ENCODE assay signal across 11 cellular contexts in genomic region chr3:56782215-56782614, GRCh38. TPM values are rescaled to one million over a fixed set of nuclear protein-coding genes. Genes with fewer than 3 reads are reported as not detected.
DNase-seq lines count a peak whose midpoint lies in the region; ATAC-seq, FAIRE-seq and TF ChIP-seq lines count a peak whose summit lies in the region.
"Had no signal": no experiment of that assay in that cellular context is flagged by ENCODE, and none has a peak within 500 bp of the region (broad histone marks: within the 10 kb centered on the region; RNA-seq: fewer than 3 reads in every experiment).

No MANE protein-coding gene starts in this region.

- H3K79me2 ChIP-seq in GM12878 (ENCODE audit: control insufficient read depth, insufficient read depth, low read length), result peaks cover 54% of the 10 kb centered on the region

- peak overlapping the region; percentile 95 for H3K27ac Mint-ChIP-seq in stimulated activated naive CD8-positive, alpha-beta T cell treated with anti-CD3 and anti-CD28 coated beads, Interleukin-15, Interleukin-2, amounts not matched to agents 100 ng/mL and 50 ng/mL, for 24 hours
- peak overlapping the region; percentile 85 to 98 (median 96) for H3K27ac Mint-ChIP-seq in naive thymus-derived CD4-positive, alpha-beta T cell

- in situ Hi-C loops in GM12878 (cut with MboI), result no loop called here

- no peak for DNase-seq in stimulated activated naive CD8-positive, alpha-beta T cell treated with anti-CD3 and anti-CD28 coated beads, Interleukin-15, Interleukin-2, amounts not matched to agents 100 U/mL and 50 U/mL, for 24 hours
- DNase-seq in GM12878 (ENCODE audit: low read depth, low spot score) (no peak), SW480 (ENCODE audit: low spot score) (no peak), SK-N-DZ (ENCODE audit: low spot score) (no peak), NCI-H1105 (lab: John Stamatoyannopoulos, UW) (no peak), medulla oblongata (ENCODE audit: extremely low spot score) (no peak)
- no peak for DNase-seq in naive thymus-derived CD4-positive, alpha-beta T cell
- DNase-seq: NCI-H1048, NCI-H748 treated with DMSO at 0.1 percent for 48 hours had no signal

- no peak for TF ChIP-seq CTCF in GM12878 (IDR thresholded peaks at IDR 0.05 in 2 of 3, conservative IDR thresholded peaks at IDR 0.05 in 1 of 3; ENCODE audit: control insufficient read depth in 2 of 3, extremely low read depth in 1 of 3, insufficient read depth in 1 of 3, low read depth in 3 of 3, low read length in 3 of 3)

- H2AFZ ChIP-seq in GM12878 (ENCODE audit: control insufficient read depth, low read depth, low read length), result no peak overlapping the region

- SMC1A ChIA-PET in GM12878 (lab: Charles Lee; ENCODE audit: uncharacterized antibody, unreplicated experiment), result interaction anchor here (1.1 to 15.2 kb wide), 11 partner anchors 8 to 57 kb away, joined by 3 to 383 read pairs (median 13); partner anchors contain the start of gene ARHGEF3

- no peak overlapping the region for H3K4me3 ChIP-seq in GM12878
- peak overlapping the region; percentile 31 for H3K4me3 ChIP-seq in naive thymus-derived CD4-positive, alpha-beta T cell (ENCODE audit: low read length)
- H3K4me3 ChIP-seq: SK-N-MC had no signal

- H3K9ac ChIP-seq in GM12878 (ENCODE audit: control insufficient read depth, insufficient read depth, low read length), result no peak overlapping the region

- CTCF ChIA-PET in GM12878 (lab: Yijun Ruan, JAX), result interaction anchor here (0.6 to 9.8 kb wide), 9 partner anchors 10 to 87 kb away, joined by 3 to 160 read pairs (median 4); partner anchors contain the start of gene ARHGEF3
- CTCF ChIA-PET in naive thymus-derived CD4-positive, alpha-beta T cell (lab: Charles Lee), result interaction anchor here (0.6 to 14.8 kb wide), 3 partner anchors 18 to 80 kb away, joined by 3 to 176 read pairs (median 7); partner anchors contain the start of gene ARHGEF3

- H3K4me1 ChIP-seq in GM12878 (ENCODE audit: control insufficient read depth, insufficient read depth, low read length), result peaks cover 63% of the 10 kb centered on the region
- peaks cover 95% of the 10 kb centered on the region in 2 donors for H3K4me1 ChIP-seq in naive thymus-derived CD4-positive, alpha-beta T cell (ENCODE audit: control insufficient read depth in 2 of 2, insufficient read depth in 2 of 2, low read length in 2 of 2)

- peak overlapping the region; percentile 94 for H3K27ac ChIP-seq in GM12878 (ENCODE audit: control insufficient read depth, insufficient read depth)
- H3K27ac ChIP-seq in naive thymus-derived CD4-positive, alpha-beta T cell (ENCODE audit: low read depth, low read length), result peak overlapping the region; percentile 63

- H3K27me3 Mint-ChIP-seq in stimulated activated naive CD8-positive, alpha-beta T cell treated with anti-CD3 and anti-CD28 coated beads, Interleukin-15, Interleukin-2, amounts not matched to agents 100 ng/mL and 50 ng/mL, for 24 hours, result no peaks in the 10 kb centered on the region
- H3K27me3 Mint-ChIP-seq in naive thymus-derived CD4-positive, alpha-beta T cell, result peaks cover 0 to 2% (median 0%) of the 10 kb centered on the region in 5 donors

- no TSS peak for BruUV-seq in GM12878 (replicated peaks; lab: Mats Ljungman, UMichigan)

- no peak overlapping the region; the same call in 1 of the 2 replicates for H3K4me2 ChIP-seq in GM12878 (ENCODE audit: control insufficient read depth, insufficient read depth)

- no peaks in the 10 kb centered on the region for H3K9me3 ChIP-seq in GM12878 (replicated peaks; ENCODE audit: control insufficient read depth, insufficient read depth, low read length)
- no peaks in the 10 kb centered on the region for H3K9me3 ChIP-seq in naive thymus-derived CD4-positive, alpha-beta T cell (ENCODE audit: control insufficient read depth in 2 of 3, low read length in 3 of 3)

- no peak for ATAC-seq in stimulated activated naive CD8-positive, alpha-beta T cell treated with anti-CD3 and anti-CD28 coated beads, Interleukin-15, Interleukin-2, amounts not matched to agents 100 U/mL and 50 U/mL, for 24 hours
- no peak for ATAC-seq in GM12878
- no peak for ATAC-seq in naive thymus-derived CD4-positive, alpha-beta T cell

- FAIRE-seq in GM12878 (lab: Jason Lieb, UNC), result no peak

- peaks cover 54% of the 10 kb centered on the region for H3K36me3 Mint-ChIP-seq in stimulated activated naive CD8-positive, alpha-beta T cell treated with anti-CD3 and anti-CD28 coated beads, Interleukin-15, Interleukin-2, amounts not matched to agents 100 ng/mL and 50 ng/mL, for 24 hours (ENCODE audit: low read depth)
- H3K36me3 Mint-ChIP-seq in naive thymus-derived CD4-positive, alpha-beta T cell, result peaks cover 4 to 63% (median 24%) of the 10 kb centered on the region in 5 donors

- 99% methylated on average over 4 of the region's 4 CpGs for WGBS in GM12878 (ENCODE audit: insufficient coverage, insufficient replicate concordance, low lambda C conversion rate, missing lambda C conversion rate)

- no peaks in the 10 kb centered on the region for H4K20me1 ChIP-seq in GM12878 (ENCODE audit: control insufficient read depth, insufficient read depth)

- H3K36me3 ChIP-seq in GM12878 (ENCODE audit: control insufficient read depth in 2 of 2, insufficient read depth in 2 of 2, low read length in 1 of 2), result peaks cover 0 to 5% of the 10 kb centered on the region in 2 experiments; a peak in 2 of 4 replicates
- H3K36me3 ChIP-seq in naive thymus-derived CD4-positive, alpha-beta T cell (ENCODE audit: control insufficient read depth in 2 of 3, insufficient read depth in 3 of 3, low read length in 3 of 3), result no peaks in the 10 kb centered on the region

- RAD21 ChIA-PET in GM12878 (lab: Charles Lee; ENCODE audit: unreplicated experiment), result interaction anchor here (1.2 to 15.5 kb wide), 7 partner anchors 9 to 86 kb away, joined by 3 to 245 read pairs (median 4); partner anchors contain the start of gene ARHGEF3

- no peak for TF ChIP-seq RAD21 in GM12878 (IDR thresholded peaks at IDR 0.05; ENCODE audit: insufficient read depth, low read depth, low read length)

- intact Hi-C loops in GM12878 (cut with micrococcal nuclease; ENCODE audit: unreplicated experiment), result no loop called here
- intact Hi-C loops in naive thymus-derived CD4-positive, alpha-beta T cell (cut with micrococcal nuclease), result no loop called here

- H3K4me3 Mint-ChIP-seq in stimulated activated naive CD8-positive, alpha-beta T cell treated with anti-CD3 and anti-CD28 coated beads, Interleukin-15, Interleukin-2, amounts not matched to agents 100 ng/mL and 50 ng/mL, for 24 hours, result no peak overlapping the region
- H3K4me3 Mint-ChIP-seq in naive thymus-derived CD4-positive, alpha-beta T cell, result peak overlapping the region in 9 of 10 donors; percentile 29 to 85 (median 77)

- H3K27me3 ChIP-seq in GM12878 (replicated peaks in 1 of 2; ENCODE audit: control insufficient read depth in 2 of 2, insufficient read depth in 2 of 2, low read length in 1 of 2), result no peaks in the 10 kb centered on the region
- H3K27me3 ChIP-seq in naive thymus-derived CD4-positive, alpha-beta T cell (ENCODE audit: control insufficient read depth in 2 of 2, insufficient read depth in 2 of 2, low read length in 2 of 2), result no peaks in the 10 kb centered on the region

- POLR2A ChIA-PET in GM12878 (lab: Charles Lee), result interaction anchor here (1.2 to 6.2 kb wide), 7 partner anchors 9 to 60 kb away, joined by 4 to 100 read pairs (median 10); partner anchors contain the start of gene ARHGEF3
- POLR2A ChIA-PET in naive thymus-derived CD4-positive, alpha-beta T cell (lab: Charles Lee), result interaction anchor here (0.7 to 15.1 kb wide), 12 partner anchors 8 to 206 kb away, joined by 3 to 286 read pairs (median 4); partner anchors contain the start of gene ARHGEF3

- TF ChIP-seq EP300 in GM12878 (IDR thresholded peaks at IDR 0.05; ENCODE audit: borderline replicate concordance in 1 of 2, control insufficient read depth in 1 of 2, low read depth in 2 of 2, low read length in 2 of 2), result no peak

- H3K4me1 Mint-ChIP-seq in stimulated activated naive CD8-positive, alpha-beta T cell treated with anti-CD3 and anti-CD28 coated beads, Interleukin-15, Interleukin-2, amounts not matched to agents 100 ng/mL and 50 ng/mL, for 24 hours (ENCODE audit: low read depth), result peaks cover 97% of the 10 kb centered on the region
- peaks cover 74 to 100% (median 97%) of the 10 kb centered on the region in 7 donors for H3K4me1 Mint-ChIP-seq in naive thymus-derived CD4-positive, alpha-beta T cell

- no peaks in the 10 kb centered on the region for H3K9me3 Mint-ChIP-seq in stimulated activated naive CD8-positive, alpha-beta T cell treated with anti-CD3 and anti-CD28 coated beads, Interleukin-15, Interleukin-2, amounts not matched to agents 100 ng/mL and 50 ng/mL, for 24 hours
- peaks cover 0 to 3% (median 0%) of the 10 kb centered on the region in 11 donors for H3K9me3 Mint-ChIP-seq in naive thymus-derived CD4-positive, alpha-beta T cell

- no peak for TF ChIP-seq POLR2A in GM12878 (IDR thresholded peaks at IDR 0.05; ENCODE audit: low read depth, low read length)

TF ChIP-seq in GM12878, 131 proteins besides CTCF, POLR2A, EP300 and RAD21 (continues in another document):
- no peak for TF ChIP-seq ETV6 (conservative IDR thresholded peaks at IDR 0.05 in 1 of 2, IDR thresholded peaks at IDR 0.05 in 1 of 2; ENCODE audit: borderline replicate concordance in 1 of 2, low read depth in 1 of 2)
- TF ChIP-seq TARDBP (IDR thresholded peaks at IDR 0.05; ENCODE audit: borderline replicate concordance), result no peak

RNA-seq across cellular contexts. Expression of gene ARHGEF3, which starts 19.5 kb away (rescaled TPM):
- 48.9 and 50.4 TPM in 2 replicates for total RNA-seq in GM12878 (2013; cell fraction: nucleolus; rRNA removed)
- total RNA-seq in GM12878 (2014; rRNA removed), result 39.9 and 42.2 TPM in 2 replicates
- 59.3 and 61.0 TPM in 2 replicates for total RNA-seq in GM12878 (2014; rRNA removed; fragmentation: Illumina TruSeq; extraction: Trizol)
- total RNA-seq in GM12878 (2021), result 69.5 and 70.6 TPM in 2 replicates
- polyA plus RNA-seq in GM12878 (2011; ENCODE audit: low read depth), result 6.4 TPM
- 49.8 and 53.2 TPM in 2 replicates for polyA plus RNA-seq in GM12878 (2011; rRNA removed)
- polyA plus RNA-seq in GM12878 (2011; cell fraction: cytosol; rRNA removed), result 51.8 and 54.6 TPM in 2 replicates
- polyA plus RNA-seq in GM12878 (2011; cell fraction: nucleus; rRNA removed), result 34.9 and 46.0 TPM in 2 replicates
- 7.9 and 9.1 TPM in 2 replicates for polyA plus RNA-seq in GM12878 (2012)
- 78.7 and 82.6 TPM in 2 replicates for polyA plus RNA-seq in GM12878 (2014; fragmentation: Illumina TruSeq; extraction: Trizol)
- polyA plus RNA-seq in GM12878 (2014; fragmentation: Nextera tagmentation; extraction: Ambion mirVana), result 10 to 100 TPM; 21.8 to 31.1 TPM
- 45.2 and 45.4 TPM in 2 replicates for polyA plus RNA-seq in GM12878 (2014; rRNA removed)
- polyA plus RNA-seq in GM12878 (2016; fragmentation: Nextera tagmentation; extraction: Ambion mirVana), result 10 to 100 TPM; 68.9 to 74.5 TPM
- 70.3 and 91.3 TPM in 2 replicates for polyA minus RNA-seq in GM12878 (2011; rRNA and poly(A)+ RNA removed)
- 25.4 and 31.2 TPM in 2 replicates for polyA minus RNA-seq in GM12878 (2011; cell fraction: cytosol; rRNA and poly(A)+ RNA removed)
- polyA minus RNA-seq in GM12878 (2011; cell fraction: nucleus; rRNA and poly(A)+ RNA removed), result 20.1 and 37.3 TPM in 2 replicates
- total RNA-seq in naive thymus-derived CD4-positive, alpha-beta T cell, result 10 to 100 TPM; 79.6 to 99.7 (median 87.0) TPM
- polyA plus RNA-seq in naive thymus-derived CD4-positive, alpha-beta T cell, result 10 to 100 TPM; 78.8 to 94.7 TPM
- polyA plus RNA-seq in SK-N-DZ (2014; cell fraction: cytosol; rRNA removed), result 2.7 and 5.7 TPM in 2 replicates
- polyA plus RNA-seq in SK-N-DZ (2014; cell fraction: nucleus; rRNA removed), result 3.4 and 4.6 TPM in 2 replicates
